In the genomic region with DNA sequence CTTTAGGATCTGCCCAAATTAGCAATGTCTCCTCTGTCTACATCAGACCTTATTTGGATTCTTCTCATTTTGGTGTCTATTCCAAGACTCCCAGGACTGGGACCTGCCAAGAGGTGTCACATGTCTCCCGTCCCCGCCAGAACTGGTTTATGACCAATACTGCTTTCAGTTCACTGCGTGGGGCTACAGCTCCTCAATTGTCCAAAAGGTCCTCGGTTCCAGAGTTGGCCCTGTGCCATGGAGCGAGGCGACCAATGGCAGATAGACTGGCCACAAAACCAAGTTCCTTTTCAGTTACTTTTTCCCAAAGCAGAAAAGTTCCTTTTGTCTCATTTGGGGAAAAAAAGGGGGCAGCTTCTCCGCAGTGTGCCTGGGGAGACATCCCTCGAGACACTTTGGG, we compare ENCODE assay signal across 15 cellular contexts.
"Had no signal": no experiment of that assay in that cellular context is flagged by ENCODE, and none has a peak within 500 bp of the region (broad histone marks: within the 10 kb centered on the region; RNA-seq: fewer than 3 reads in every experiment).

No MANE protein-coding gene starts in this region.

- ATAC-seq: gastrocnemius medialis; left lung; natural killer cell treated with Interleukin-12 subunit alpha and Interleukin-12 subunit beta and Interleukin-15 and Interleukin-18, amount 100 ng/mL, for 72 hours had no signal

- H3K27ac ChIP-seq: epithelial cell of prostate, gastrocnemius medialis, left lung, transverse colon, vagina had no signal

- DNase-seq: activated CD4-positive, alpha-beta memory T cell treated with anti-CD3 and anti-CD28 coated beads, Interleukin-2, amount 10 ng/mL, durations not matched to agents 7 days and 5 days; activated CD4-positive, alpha-beta T cell treated with anti-CD3 and anti-CD28 coated beads for 4 hours; activated naive CD4-positive, alpha-beta T cell treated with anti-CD3 and anti-CD28 coated beads, Interleukin-2, amount 50 U/mL, for 16 hours; activated T-cell treated with anti-CD3 and anti-CD28 coated beads, Interleukin-2, amount 50 U/mL, for 24 hours; central memory CD4-positive, alpha-beta T cell; gastrocnemius medialis; islet precursor cell; left lung; mesenchymal stem cell; stimulated activated CD4-positive, alpha-beta T cell treated with anti-CD3 and anti-CD28 coated beads, Interleukin-1b, Interleukin-23, amount 100 ng/mL, for 48 hours; T-helper 2 cell; transverse colon had no signal
